Comparison of ENCODE assay signal across 1 cellular context in genomic region chr10:101353692-101354583, GRCh38.
TF ChIP-seq lines count a peak whose summit lies in the region.

Gene BTRC, plus strand, starts transcription at chr10:101354165. Its CDS starts 16 bp downstream, at chr10:101354181.

TF ChIP-seq in K562, 482 proteins besides CTCF, POLR2A, EP300 and RAD21 (continued from another document and continues in another):
- peak; percentile 95 for TF ChIP-seq VEZF1 (CRISPR knock-in tag; IDR thresholded peaks at IDR 0.05)
- no peak for TF ChIP-seq ZNF785 (CRISPR knock-in tag; IDR thresholded peaks at IDR 0.05)
- peak; percentile 70 to 93 (median 89) for TF ChIP-seq YY1 (IDR thresholded peaks at IDR 0.05; ENCODE audit: borderline replicate concordance in 1 of 3, control insufficient read depth in 1 of 3, extremely low read depth in 1 of 3, insufficient read depth in 3 of 3, insufficient read length in 1 of 3, insufficient replicate concordance in 2 of 3, low read depth in 1 of 3, low read length in 2 of 3)
- TF ChIP-seq CGGBP1 (CRISPR knock-in tag; IDR thresholded peaks at IDR 0.05) = no peak
- peak; percentile 94 to 96 for TF ChIP-seq MAZ (CRISPR knock-in tag; conservative IDR thresholded peaks at IDR 0.05 in 1 of 2, IDR thresholded peaks at IDR 0.05 in 1 of 2)
- TF ChIP-seq CUX1 (CRISPR knock-in tag; IDR thresholded peaks at IDR 0.05) = no peak
- TF ChIP-seq MLX (CRISPR knock-in tag; conservative IDR thresholded peaks at IDR 0.05) = no peak
- TF ChIP-seq ZBTB5 (IDR thresholded peaks at IDR 0.05) = no peak
- no peak for TF ChIP-seq ZNF436 (CRISPR knock-in tag; IDR thresholded peaks at IDR 0.05)
- no peak for TF ChIP-seq USF2 (CRISPR knock-in tag; IDR thresholded peaks at IDR 0.05)
- TF ChIP-seq SRSF7 (optimal IDR thresholded peaks at IDR 0.05; ENCODE audit: low read depth, low read length) = no peak
- no peak for TF ChIP-seq PBX2 (CRISPR knock-in tag; IDR thresholded peaks at IDR 0.05; ENCODE audit: low read depth)
- no peak for TF ChIP-seq PBX2 (tag; conservative IDR thresholded peaks at IDR 0.05; ENCODE audit: low read depth)
- peak; percentile 88 to 94 for TF ChIP-seq SIX5 (IDR thresholded peaks at IDR 0.05; ENCODE audit: borderline replicate concordance in 1 of 2, insufficient read depth in 1 of 2, low read depth in 1 of 2, low read length in 2 of 2)
- peak; percentile 93 for TF ChIP-seq CREM (IDR thresholded peaks at IDR 0.05; ENCODE audit: low read depth)
- peak; percentile 49 for TF ChIP-seq NR2C1 (IDR thresholded peaks at IDR 0.05)
- peak; percentile 84 for TF ChIP-seq NR2C1 (tag; IDR thresholded peaks at IDR 0.05)
- TF ChIP-seq STAT5A (IDR thresholded peaks at IDR 0.05; ENCODE audit: borderline replicate concordance, low read length) = no peak
- TF ChIP-seq IRF1 (CRISPR knock-in tag; IDR thresholded peaks at IDR 0.05; ENCODE audit: borderline replicate concordance) = no peak
- no peak for TF ChIP-seq PTTG1 (tag; IDR thresholded peaks at IDR 0.05; ENCODE audit: low read depth)
- TF ChIP-seq POLR2G (IDR thresholded peaks at IDR 0.05; ENCODE audit: low read depth, low read length) = peak; percentile 77
- peak; percentile 93 for TF ChIP-seq ZBTB17 (CRISPR knock-in tag; IDR thresholded peaks at IDR 0.05)
- no peak for TF ChIP-seq RAD51 (IDR thresholded peaks at IDR 0.05; ENCODE audit: borderline replicate concordance, low read depth)
- peak; percentile 21; the same call in 1 of the 2 replicates for TF ChIP-seq C11orf30 (IDR thresholded peaks at IDR 0.05; ENCODE audit: low read depth)
- TF ChIP-seq RBM25 (IDR thresholded peaks at IDR 0.05; ENCODE audit: low read depth, low read length, severe bottlenecking) = peak; percentile 70
- TF ChIP-seq ADNP (tag; IDR thresholded peaks at IDR 0.05) = no peak
- peak; percentile 47 for TF ChIP-seq SAP30 (IDR thresholded peaks at IDR 0.05; ENCODE audit: borderline replicate concordance, insufficient read depth, low read depth, low read length, poor library complexity, severe bottlenecking)
- no peak for TF ChIP-seq THRA (IDR thresholded peaks at IDR 0.05)
- peak; percentile 90 for TF ChIP-seq MBD2 (IDR thresholded peaks at IDR 0.05; ENCODE audit: borderline replicate concordance, low read depth)
- no peak for TF ChIP-seq SRSF1 (IDR thresholded peaks at IDR 0.05; ENCODE audit: low read depth, low read length)
- peak; percentile 21; the same call in 1 of the 2 replicates for TF ChIP-seq SUPT5H (IDR thresholded peaks at IDR 0.05)
- no peak for TF ChIP-seq SMARCB1 (IDR thresholded peaks at IDR 0.05; ENCODE audit: insufficient read length, low read depth)
- TF ChIP-seq SP1 (CRISPR knock-in tag; IDR thresholded peaks at IDR 0.05) = peak; percentile 78
- peak; percentile 18 to 31; a peak in 1 of 4 replicates for TF ChIP-seq TEAD1 (CRISPR knock-in tag; IDR thresholded peaks at IDR 0.05)
- TF ChIP-seq BCL6 (CRISPR knock-in tag; IDR thresholded peaks at IDR 0.05) = peak; percentile 58; the same call in 1 of the 2 replicates
- no peak for TF ChIP-seq EP400 (IDR thresholded peaks at IDR 0.05)
- no peak for TF ChIP-seq MCM5 (IDR thresholded peaks at IDR 0.05; ENCODE audit: low read depth)
- TF ChIP-seq CSDE1 (IDR thresholded peaks at IDR 0.05) = peak in 1 of 2 experiments; percentile 65; a peak in 1 of 4 replicates
- TF ChIP-seq TEAD4 (IDR thresholded peaks at IDR 0.05; ENCODE audit: low read length) = no peak
- no peak for TF ChIP-seq TEAD4 (CRISPR knock-in tag; IDR thresholded peaks at IDR 0.05; ENCODE audit: borderline replicate concordance)
- peak; percentile 95 for TF ChIP-seq ZNF121 (CRISPR knock-in tag; conservative IDR thresholded peaks at IDR 0.05)
- TF ChIP-seq CREB1 (IDR thresholded peaks at IDR 0.05) = peak; percentile 85
- TF ChIP-seq CREB1 (CRISPR knock-in tag; IDR thresholded peaks at IDR 0.05) = peak; percentile 87
- no peak for TF ChIP-seq ZNF217 (CRISPR knock-in tag; IDR thresholded peaks at IDR 0.05)
- TF ChIP-seq TFAP4 (CRISPR knock-in tag; IDR thresholded peaks at IDR 0.05; ENCODE audit: borderline replicate concordance) = peak; percentile 70; the same call in 1 of the 2 replicates
- TF ChIP-seq SRF (CRISPR knock-in tag; IDR thresholded peaks at IDR 0.05) = peak in 1 of 2 experiments; percentile 22; a peak in 1 of 4 replicates
- TF ChIP-seq NRF1 (conservative IDR thresholded peaks at IDR 0.05 in 1 of 2, IDR thresholded peaks at IDR 0.05 in 1 of 2) = peak; percentile 94 to 95
